In genomic region chr13:98974053-98974452, GRCh38 we compare ENCODE assay signal across 14 cellular contexts. TPM values are rescaled to one million over a fixed set of nuclear protein-coding genes. Genes with fewer than 3 reads are reported as not detected.
A peak's percentile ranks its signal among the peaks of the same experiment; 100 is the strongest.
DNase-seq lines count a peak whose midpoint lies in the region; ATAC-seq and TF ChIP-seq lines count a peak whose summit lies in the region.
"Had no signal": no experiment of that assay in that cellular context is flagged by ENCODE, and none has a peak within 500 bp of the region (broad histone marks: within the 10 kb centered on the region; RNA-seq: fewer than 3 reads in every experiment).

No MANE protein-coding gene starts in this region.

- no peak overlapping the region for H3K4me3 Mint-ChIP-seq in MCF 10A (ENCODE audit: unreplicated experiment)

- H3K4me3 ChIP-seq in mammary epithelial cell (replicated peaks in 1 of 3; ENCODE audit: insufficient read depth in 1 of 3, low read depth in 2 of 3, low read length in 3 of 3) (no peak overlapping the region), PC-9 (no peak overlapping the region), thyroid gland (replicated peaks in 1 of 3) (no peak overlapping the region)
- H3K4me3 ChIP-seq: A549 had no signal

- POLR2A ChIA-PET in MCF 10A (lab: Yijun Ruan, JAX), result interaction anchor here (0.6 kb wide), 1 partner anchor 10 kb away, joined by 3 read pairs; no protein-coding TSS in a partner anchor
- POLR2A ChIA-PET in PC-9 (lab: Charles Lee; ENCODE audit: unreplicated experiment), result no interaction called here

- H3K9me3 ChIP-seq in mammary epithelial cell (replicated peaks; ENCODE audit: insufficient read depth, low read length), result no peaks in the 10 kb centered on the region
- H3K9me3 ChIP-seq in PC-9 (ENCODE audit: insufficient read depth, low read depth), result no peaks in the 10 kb centered on the region
- H3K9me3 ChIP-seq in thyroid gland, result no peaks in the 10 kb centered on the region
- H3K9me3 ChIP-seq: A549 had no signal

- H3K27me3 ChIP-seq in mammary epithelial cell (ENCODE audit: insufficient read depth, low read length), result no peaks in the 10 kb centered on the region
- H3K27me3 ChIP-seq in PC-9 (ENCODE audit: insufficient read depth, low read depth), result no peaks in the 10 kb centered on the region
- H3K27me3 ChIP-seq in thyroid gland, result no peaks in the 10 kb centered on the region

- TF ChIP-seq CTCF in MCF 10A (IDR thresholded peaks at IDR 0.05; ENCODE audit: unreplicated experiment) (no peak), mammary epithelial cell (conservative IDR thresholded peaks at IDR 0.05 in 1 of 2, IDR thresholded peaks at IDR 0.05 in 1 of 2; ENCODE audit: extremely low read depth in 1 of 2, insufficient read depth in 1 of 2, low read depth in 1 of 2, low read length in 2 of 2) (no peak), PC-9 (conservative IDR thresholded peaks at IDR 0.05) (no peak), thyroid gland (IDR thresholded peaks at IDR 0.05) (no peak)

- H3K9ac ChIP-seq in mammary epithelial cell (ENCODE audit: insufficient read depth, low read length), result no peak overlapping the region
- H3K9ac ChIP-seq: KMS-11 had no signal

- H3K27ac Mint-ChIP-seq in MCF 10A (ENCODE audit: low read depth, unreplicated experiment), result peak overlapping the region; percentile 75
- H3K27ac Mint-ChIP-seq: activated T-helper 2 cell treated with anti-CD3 and anti-CD28 coated beads, Interferon-gamma antibody, Interleukin-2, Interleukin-4, amounts not matched to agents 10 μg/mL and 5 μg/mL and 100 μg/mL, durations not matched to agents 14 hours and 24 hours and 36 hours had no signal

- no TSS peak for BruUV-seq in MCF 10A (replicated peaks; lab: Mats Ljungman, UMichigan)
- no TSS peak for BruUV-seq in mammary epithelial cell (replicated peaks; lab: Mats Ljungman, UMichigan)
- BruUV-seq in PC-9 (replicated peaks; lab: Mats Ljungman, UMichigan), result no TSS peak

- H3K9me2 ChIP-seq in PC-9 (ENCODE audit: insufficient read depth), result no peaks in the 10 kb centered on the region

- H3K4me2 ChIP-seq in mammary epithelial cell (ENCODE audit: insufficient read depth, low read depth, low read length), result no peak overlapping the region
- no peak overlapping the region for H3K4me2 ChIP-seq in PC-9
- H3K4me2 ChIP-seq: A549, KMS-11 had no signal

- ATAC-seq in GM19395 (IDR thresholded peaks at IDR 0.05; ENCODE audit: unreplicated experiment), result no peak
- ATAC-seq in HG03469 (IDR thresholded peaks at IDR 0.05; ENCODE audit: unreplicated experiment), result no peak
- ATAC-seq: A549 had no signal

- intact Hi-C loops in MCF 10A (cut with micrococcal nuclease) (no loop called here), mammary epithelial cell (cut with micrococcal nuclease) (loop anchor here (10.0 kb wide), 1 partner anchor 291 kb away; no protein-coding TSS in a partner anchor), PC-9 (cut with micrococcal nuclease; ENCODE audit: unreplicated experiment) (no loop called here), thyroid gland (cut with DNase I) (loop anchor here (10.0 kb wide), 1 partner anchor 61 kb away; no protein-coding TSS in a partner anchor)

- CTCF ChIA-PET in MCF 10A (lab: Yijun Ruan, JAX) (no interaction called here), mammary epithelial cell (lab: Charles Lee; ENCODE audit: low non-redundant PET) (no interaction called here), PC-9 (lab: Charles Lee) (no interaction called here)

- H3F3A ChIP-seq in PC-9 (ENCODE audit: insufficient read depth, low read depth), result peaks cover 39% of the 10 kb centered on the region

- H2AFZ ChIP-seq in mammary epithelial cell (ENCODE audit: low read depth, low read length), result no peak overlapping the region
- H2AFZ ChIP-seq in PC-9, result no peak overlapping the region

- dilution Hi-C loops in mammary epithelial cell (cut with HindIII; ENCODE audit: low sequenced_read_pairs), result no loop called here

- no peaks in the 10 kb centered on the region for H3K27me3 Mint-ChIP-seq in MCF 10A (ENCODE audit: insufficient read depth, unreplicated experiment)

- DNase-seq in MCF 10A (ENCODE audit: unreplicated experiment) (no peak), mammary epithelial cell (no peak), PC-9 (no peak), germinal center (ENCODE audit: low spot score) (peak; percentile 38), thyroid gland (no peak), COR-L47 (lab: John Stamatoyannopoulos, UW) (no peak)
- DNase-seq: activated CD4-positive, alpha-beta T cell treated with anti-CD3 and anti-CD28 coated beads for 4 hours; effector memory CD4-positive, alpha-beta T cell; NCI-H2107 had no signal

- peaks cover 45% of the 10 kb centered on the region for H3K4me1 Mint-ChIP-seq in MCF 10A (ENCODE audit: insufficient read depth, unreplicated experiment)

- in situ Hi-C loops in mammary epithelial cell (cut with MboI; ENCODE audit: low sequenced_read_pairs in 2 of 2), result no loop called here

- no peak overlapping the region for H3K27ac ChIP-seq in mammary epithelial cell (ENCODE audit: insufficient read depth, low read depth, low read length)
- peak overlapping the region; percentile 72; the same call in 1 of the 2 replicates for H3K27ac ChIP-seq in PC-9
- H3K27ac ChIP-seq in thyroid gland, result peak overlapping the region in 2 of 3 donors; percentile 56 to 76
- H3K27ac ChIP-seq: A549, KMS-11 had no signal

- no peaks in the 10 kb centered on the region for H3K36me3 ChIP-seq in mammary epithelial cell (ENCODE audit: insufficient read depth, low read length)
- H3K36me3 ChIP-seq in PC-9 (ENCODE audit: low read depth), result no peaks in the 10 kb centered on the region
- no peaks in the 10 kb centered on the region for H3K36me3 ChIP-seq in thyroid gland

- peak in 1 of 2 donors; percentile 6 for TF ChIP-seq POLR2A in thyroid gland (IDR thresholded peaks at IDR 0.05)

- H3K4me1 ChIP-seq in mammary epithelial cell (ENCODE audit: insufficient read depth, low read length) (peaks cover 44% of the 10 kb centered on the region), PC-9 (replicated peaks; ENCODE audit: insufficient read depth) (peaks cover 71% of the 10 kb centered on the region), thyroid gland (peaks cover 64 to 74% of the 10 kb centered on the region in 2 donors)

- H3K9me3 Mint-ChIP-seq in MCF 10A (ENCODE audit: unreplicated experiment), result no peaks in the 10 kb centered on the region
- H3K9me3 Mint-ChIP-seq: activated T-helper 2 cell treated with anti-CD3 and anti-CD28 coated beads, Interferon-gamma antibody, Interleukin-2, Interleukin-4, amounts not matched to agents 10 μg/mL and 5 μg/mL and 100 μg/mL, durations not matched to agents 14 hours and 24 hours and 36 hours had no signal

- H4K20me1 ChIP-seq in mammary epithelial cell (ENCODE audit: insufficient read depth, low read length) (no peaks in the 10 kb centered on the region), PC-9 (ENCODE audit: insufficient read depth) (no peaks in the 10 kb centered on the region)

- WGBS in mammary epithelial cell (ENCODE audit: low coverage, missing lambda C conversion rate), result 95% methylated on average over 2 of the region's 2 CpGs
- 57 to 78% methylated on average over 2 of the region's 2 CpGs for WGBS in thyroid gland, 2 donors

- H3K79me2 ChIP-seq in mammary epithelial cell (ENCODE audit: insufficient read depth, low read length) (peaks cover 77% of the 10 kb centered on the region), PC-9 (ENCODE audit: low read depth) (peaks cover 75% of the 10 kb centered on the region)

- H3K36me3 Mint-ChIP-seq in MCF 10A (ENCODE audit: insufficient read depth, unreplicated experiment), result peaks cover 1% of the 10 kb centered on the region

RNA-seq across cellular contexts. Expression of gene DOCK9, which starts 3.8 kb away (rescaled TPM):
- total RNA-seq in MCF 10A (2022), result 77.0 and 94.1 TPM in 2 replicates
- 10 to 100 TPM; 65.2 to 77.6 TPM for total RNA-seq in mammary epithelial cell
- 52.9 TPM for polyA plus RNA-seq in mammary epithelial cell
- polyA minus RNA-seq in mammary epithelial cell, result 122 TPM
- total RNA-seq in PC-9 (2021), result 53.4 and 69.5 TPM in 2 replicates
- total RNA-seq in thyroid gland, result 100 to 1,000 TPM; 126 to 240 (median 160) TPM

Comparison
In these comparisons a context has a peak if more than half of its experiments do, and no peak if none do; other contexts are left out.
1. intact Hi-C loops: an anchor here in mammary epithelial cell (10.0 kb wide) and thyroid gland (10.0 kb wide); none called in MCF 10A and PC-9.